Comparison of ENCODE assay signal across 1 cellular context in the genomic region with DNA sequence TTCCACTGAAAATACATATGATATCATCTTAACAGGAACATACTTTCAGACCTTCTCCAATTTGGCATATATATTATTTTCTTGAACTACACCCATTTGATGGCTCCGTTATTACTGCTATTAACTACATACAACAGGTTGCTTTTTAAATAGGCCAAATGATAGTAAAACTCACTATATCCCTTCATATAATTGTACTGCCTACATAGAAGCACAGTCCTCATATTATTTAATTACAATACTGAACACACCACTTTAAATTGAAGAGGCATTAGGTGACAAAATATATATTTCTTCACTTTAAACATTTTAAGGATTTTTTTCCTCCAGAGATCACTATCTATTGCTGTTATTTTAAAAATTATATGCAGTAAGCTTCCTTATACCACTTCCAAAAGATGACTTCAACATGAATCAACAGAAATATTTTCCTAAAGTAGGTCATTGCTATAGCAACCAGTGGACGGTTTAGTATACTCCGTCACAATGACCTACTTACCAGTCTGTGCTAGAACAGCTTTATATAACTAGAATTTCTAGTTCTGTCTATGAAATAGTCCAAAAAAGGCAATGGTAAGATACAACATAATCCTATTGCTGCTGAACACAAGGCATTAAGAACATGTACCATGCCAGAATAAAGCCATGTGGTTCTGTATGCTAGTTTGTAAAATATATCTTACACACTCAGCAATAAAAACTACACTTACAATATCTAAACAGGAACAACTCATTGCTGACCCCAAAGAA.
TF ChIP-seq lines count a peak whose summit lies in the region.

No MANE protein-coding gene starts in this region.

TF ChIP-seq in SK-N-SH, 30 proteins besides CTCF, POLR2A, EP300 and RAD21 (continued from another document):
- TF ChIP-seq USF1 (IDR thresholded peaks at IDR 0.05; ENCODE audit: borderline replicate concordance, low read depth) = no peak
- TF ChIP-seq, protein P1, sequence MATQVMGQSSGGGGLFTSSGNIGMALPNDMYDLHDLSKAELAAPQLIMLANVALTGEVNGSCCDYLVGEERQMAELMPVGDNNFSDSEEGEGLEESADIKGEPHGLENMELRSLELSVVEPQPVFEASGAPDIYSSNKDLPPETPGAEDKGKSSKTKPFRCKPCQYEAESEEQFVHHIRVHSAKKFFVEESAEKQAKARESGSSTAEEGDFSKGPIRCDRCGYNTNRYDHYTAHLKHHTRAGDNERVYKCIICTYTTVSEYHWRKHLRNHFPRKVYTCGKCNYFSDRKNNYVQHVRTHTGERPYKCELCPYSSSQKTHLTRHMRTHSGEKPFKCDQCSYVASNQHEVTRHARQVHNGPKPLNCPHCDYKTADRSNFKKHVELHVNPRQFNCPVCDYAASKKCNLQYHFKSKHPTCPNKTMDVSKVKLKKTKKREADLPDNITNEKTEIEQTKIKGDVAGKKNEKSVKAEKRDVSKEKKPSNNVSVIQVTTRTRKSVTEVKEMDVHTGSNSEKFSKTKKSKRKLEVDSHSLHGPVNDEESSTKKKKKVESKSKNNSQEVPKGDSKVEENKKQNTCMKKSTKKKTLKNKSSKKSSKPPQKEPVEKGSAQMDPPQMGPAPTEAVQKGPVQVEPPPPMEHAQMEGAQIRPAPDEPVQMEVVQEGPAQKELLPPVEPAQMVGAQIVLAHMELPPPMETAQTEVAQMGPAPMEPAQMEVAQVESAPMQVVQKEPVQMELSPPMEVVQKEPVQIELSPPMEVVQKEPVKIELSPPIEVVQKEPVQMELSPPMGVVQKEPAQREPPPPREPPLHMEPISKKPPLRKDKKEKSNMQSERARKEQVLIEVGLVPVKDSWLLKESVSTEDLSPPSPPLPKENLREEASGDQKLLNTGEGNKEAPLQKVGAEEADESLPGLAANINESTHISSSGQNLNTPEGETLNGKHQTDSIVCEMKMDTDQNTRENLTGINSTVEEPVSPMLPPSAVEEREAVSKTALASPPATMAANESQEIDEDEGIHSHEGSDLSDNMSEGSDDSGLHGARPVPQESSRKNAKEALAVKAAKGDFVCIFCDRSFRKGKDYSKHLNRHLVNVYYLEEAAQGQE (IDR thresholded peaks at IDR 0.05; ENCODE audit: low read depth, low read length) = no peak
- TF ChIP-seq MXI1 (IDR thresholded peaks at IDR 0.05; ENCODE audit: low read depth, low read length) = peak; percentile 33; the same call in 1 of the 2 replicates
- TF ChIP-seq NFIC (IDR thresholded peaks at IDR 0.05; ENCODE audit: borderline replicate concordance) = peak; percentile 38; the same call in 1 of the 2 replicates
- TF ChIP-seq TCF12 (IDR thresholded peaks at IDR 0.05) = peak; percentile 36; the same call in 1 of the 2 replicates
